Comparison of ENCODE assay signal across 16 cellular contexts in genomic region chr1:162248854-162249535, GRCh38.
DNase-seq lines count a peak whose midpoint lies in the region; ATAC-seq lines count a peak whose summit lies in the region.
"Had no signal": no experiment of that assay in that cellular context is flagged by ENCODE, and none has a peak within 500 bp of the region (broad histone marks: within the 10 kb centered on the region; RNA-seq: fewer than 3 reads in every experiment).

No MANE protein-coding gene starts in this region.

- ATAC-seq in HG03039 (IDR thresholded peaks at IDR 0.05; ENCODE audit: unreplicated experiment) = no peak
- ATAC-seq: foreskin keratinocyte, left ventricle myocardium superior, T-cell had no signal

- H3K4me3 ChIP-seq in HUES48 (ENCODE audit: low read depth, low read length) = peak overlapping the region; percentile 39
- H3K4me3 ChIP-seq in NT2/D1 (ENCODE audit: insufficient read length, low read depth) = no peak overlapping the region
- H3K4me3 ChIP-seq: thoracic aorta had no signal

- no peaks in the 10 kb centered on the region for H3K27me3 ChIP-seq in HUES48 (ENCODE audit: control insufficient read depth, insufficient read depth, low read length)
- no peaks in the 10 kb centered on the region for H3K27me3 ChIP-seq in NT2/D1 (ENCODE audit: insufficient read depth, insufficient read length)

- H3K9me3 ChIP-seq in HUES48 (ENCODE audit: control insufficient read depth, insufficient read depth, low read length) (no peaks in the 10 kb centered on the region), NT2/D1 (ENCODE audit: insufficient read depth, low read length) (no peaks in the 10 kb centered on the region)
- H3K9me3 ChIP-seq: thoracic aorta had no signal

- DNase-seq in NT2/D1 (ENCODE audit: low read depth, low spot score) = peak; percentile 95
- peak; percentile 3 for DNase-seq in foreskin melanocyte
- DNase-seq in pons (ENCODE audit: low spot score) = peak; percentile 74
- no peak for DNase-seq in HuH-7.5 (ENCODE audit: low spot score)
- DNase-seq in NCI-H524 treated with DMSO at 0.1 percent for 48 hours (lab: John Stamatoyannopoulos, UW) = no peak
- DNase-seq: activated CD4-positive, alpha-beta T cell treated with anti-CD3 and anti-CD28 coated beads for 1 hour; activated T-cell treated with anti-CD3 and anti-CD28 coated beads for 4 hours; effector CD8-positive, alpha-beta T cell; foreskin keratinocyte; left ventricle myocardium superior; NCI-H1694; stimulated activated CD4-positive, alpha-beta T cell treated with anti-CD3 and anti-CD28 coated beads, Interleukin-12 subunit alpha, Interleukin-12 subunit beta, amount 100 ng/mL, for 4 hours; T-cell had no signal

- H3K36me3 ChIP-seq in HUES48 (ENCODE audit: control insufficient read depth, insufficient read depth, low read length) = no peaks in the 10 kb centered on the region
- no peaks in the 10 kb centered on the region for H3K36me3 ChIP-seq in NT2/D1 (ENCODE audit: insufficient read depth, insufficient read length, low read length)
- H3K36me3 ChIP-seq: thoracic aorta had no signal

- peak overlapping the region; percentile 93 for H3K27ac ChIP-seq in HUES48 (ENCODE audit: low read depth, low read length)
- H3K27ac ChIP-seq: foreskin keratinocyte, thoracic aorta had no signal

- H3K4me1 ChIP-seq in HUES48 (ENCODE audit: control insufficient read depth, insufficient read depth, low read length) (peaks cover 30% of the 10 kb centered on the region), NT2/D1 (ENCODE audit: insufficient read depth, insufficient read length) (peaks cover 3% of the 10 kb centered on the region)
- H3K4me1 ChIP-seq: foreskin keratinocyte had no signal

- H3K9ac ChIP-seq in HUES48 (ENCODE audit: low read depth, low read length) = no peak overlapping the region
- H3K9ac ChIP-seq in NT2/D1 (ENCODE audit: insufficient read length, low read depth) = no peak overlapping the region

Comparison
In these comparisons a context has a peak if more than half of its experiments do, and no peak if none do; other contexts are left out.
1. DNase-seq: peak in NT2/D1 (single experiment), foreskin melanocyte (single experiment) and pons (single experiment); none in HuH-7.5 (single experiment) and NCI-H524 treated with DMSO at 0.1 percent for 48 hours (single experiment).